ENCODE assay signal across 1 cellular context in genomic region chr22:29202231-29203192, GRCh38.
TF ChIP-seq lines count a peak whose summit lies in the region.

No MANE protein-coding gene starts in this region.

TF ChIP-seq in GM12878, 131 proteins besides CTCF, POLR2A, EP300 and RAD21 (continued from another document and continues in another):
- peak; percentile 94 for TF ChIP-seq PKNOX1 (IDR thresholded peaks at IDR 0.05)
- peak; percentile 38; the same call in 1 of the 2 replicates for TF ChIP-seq BMI1 (IDR thresholded peaks at IDR 0.05; ENCODE audit: borderline replicate concordance)
- TF ChIP-seq PRDM15 (CRISPR knock-in tag; IDR thresholded peaks at IDR 0.05) = no peak
- TF ChIP-seq POLR2AphosphoS5 (IDR thresholded peaks at IDR 0.05; ENCODE audit: low read length) = peak; percentile 71
- TF ChIP-seq RB1 (IDR thresholded peaks at IDR 0.05; ENCODE audit: borderline replicate concordance) = peak; percentile 41; the same call in 1 of the 2 replicates
- TF ChIP-seq BCL3 (IDR thresholded peaks at IDR 0.05; ENCODE audit: borderline replicate concordance, insufficient read depth, low read depth, low read length, poor library complexity, severe bottlenecking) = peak; percentile 99
- TF ChIP-seq CBX3 (IDR thresholded peaks at IDR 0.05; ENCODE audit: borderline replicate concordance, low read depth) = no peak
- peak; percentile 47; the same call in 1 of the 2 replicates for TF ChIP-seq JUNB (IDR thresholded peaks at IDR 0.05)
- TF ChIP-seq CHD2 (IDR thresholded peaks at IDR 0.05; ENCODE audit: borderline replicate concordance, low read depth, low read length) = peak; percentile 79; the same call in 1 of the 2 replicates
- peak; percentile 93 for TF ChIP-seq CREM (IDR thresholded peaks at IDR 0.05; ENCODE audit: low read depth)
- TF ChIP-seq HDAC2 (IDR thresholded peaks at IDR 0.05) = 0 out of 2 replicates have a peak, but pooled peaks have one; percentile 19
- peak; percentile 92 for TF ChIP-seq ZNF687 (IDR thresholded peaks at IDR 0.05)
- peak; percentile 75; the same call in 1 of the 2 replicates for TF ChIP-seq TCF7 (IDR thresholded peaks at IDR 0.05; ENCODE audit: borderline replicate concordance)
- peak; percentile 86 for TF ChIP-seq SKIL (IDR thresholded peaks at IDR 0.05; ENCODE audit: low read depth, poor library complexity, severe bottlenecking)
- TF ChIP-seq MTA2 (IDR thresholded peaks at IDR 0.05; ENCODE audit: low read depth) = peak; percentile 86; the same call in 1 of the 2 replicates
- TF ChIP-seq NBN (IDR thresholded peaks at IDR 0.05) = peak; percentile 94
- TF ChIP-seq SPI1 (IDR thresholded peaks at IDR 0.05; ENCODE audit: borderline replicate concordance, insufficient read depth, low read depth, low read length) = peak; percentile 34; the same call in 1 of the 2 replicates
- peak; percentile 73; the same call in 1 of the 2 replicates for TF ChIP-seq ATF7 (IDR thresholded peaks at IDR 0.05; ENCODE audit: low read depth)
- TF ChIP-seq IRF4 (IDR thresholded peaks at IDR 0.05; ENCODE audit: low read depth, low read length) = 0 out of 2 replicates have a peak, but pooled peaks have one; percentile 82
- TF ChIP-seq CBFB (IDR thresholded peaks at IDR 0.05; ENCODE audit: low read depth) = peak; percentile 98
- peak; percentile 70 for TF ChIP-seq ATF2 (IDR thresholded peaks at IDR 0.05; ENCODE audit: low read length)
- no peak for TF ChIP-seq SIX5 (IDR thresholded peaks at IDR 0.05; ENCODE audit: low read depth, low read length, severe bottlenecking)
- peak; percentile 95 for TF ChIP-seq RELB (IDR thresholded peaks at IDR 0.05; ENCODE audit: low read depth)
- no peak for TF ChIP-seq STAT3 (IDR thresholded peaks at IDR 0.05; ENCODE audit: low read depth, low read length)
- no peak for TF ChIP-seq ZBTB11 (CRISPR knock-in tag; IDR thresholded peaks at IDR 0.05)
- TF ChIP-seq IKZF2 (IDR thresholded peaks at IDR 0.05) = peak; percentile 92 to 93
- TF ChIP-seq CEBPB (IDR thresholded peaks at IDR 0.05; ENCODE audit: borderline replicate concordance in 1 of 2, low read depth in 2 of 2, low read length in 2 of 2) = no peak
- no peak for TF ChIP-seq RBBP5 (conservative IDR thresholded peaks at IDR 0.05)
- no peak for TF ChIP-seq ZBTB4 (CRISPR knock-in tag; IDR thresholded peaks at IDR 0.05)
- peak; percentile 66 for TF ChIP-seq CREB1 (IDR thresholded peaks at IDR 0.05; ENCODE audit: low read depth)
- TF ChIP-seq SUPT20H (IDR thresholded peaks at IDR 0.05; ENCODE audit: borderline replicate concordance, control insufficient read depth, low read depth, low read length) = no peak
- TF ChIP-seq NRF1 (conservative IDR thresholded peaks at IDR 0.05; ENCODE audit: low read depth, low read length) = no peak
- no peak for TF ChIP-seq CHD4 (IDR thresholded peaks at IDR 0.05)
